39 cellular contexts compared by ENCODE assay signal in the genomic region with DNA sequence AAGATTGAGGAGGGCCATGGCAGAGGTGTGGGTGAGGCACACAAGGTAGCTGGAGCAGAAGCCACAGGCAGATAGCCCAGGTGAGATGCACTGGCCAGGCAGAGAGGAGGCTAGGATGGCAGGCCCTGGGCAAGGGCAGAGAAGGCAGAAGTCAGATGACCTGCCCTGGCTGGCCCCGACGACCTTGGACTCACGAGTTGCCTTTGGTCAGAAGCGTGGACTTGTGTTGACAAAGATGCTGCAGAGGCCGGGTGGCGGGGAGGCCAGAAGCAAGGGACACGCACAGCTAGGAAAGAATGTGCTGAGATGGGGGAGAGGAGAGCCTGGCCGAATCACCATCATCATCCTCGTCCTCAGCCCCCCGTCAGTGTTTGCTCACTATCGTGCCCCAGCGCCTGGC.
"Had no signal": no experiment of that assay in that cellular context is flagged by ENCODE, and none has a peak within 500 bp of the region (broad histone marks: within the 10 kb centered on the region; RNA-seq: fewer than 3 reads in every experiment).

No MANE protein-coding gene starts in this region.

- H3K27ac ChIP-seq: ascending aorta, cardiac muscle cell had no signal

- H3K9me3 Mint-ChIP-seq: activated CD4-positive, alpha-beta memory T cell treated with anti-CD3 and anti-CD28 coated beads, Interleukin-2, amount 10 ng/mL, durations not matched to agents 7 days and 5 days; activated CD4-positive, alpha-beta T cell treated with anti-CD3 and anti-CD28 coated beads, Interleukin-2, amount 10 ng/mL, durations not matched to agents 7 days and 5 days; activated naive CD4-positive, alpha-beta T cell treated with anti-CD3 and anti-CD28 coated beads, Interleukin-2, amount 10 ng/mL, durations not matched to agents 7 days and 5 days; activated naive CD4-positive, alpha-beta T cell treated with anti-CD3 and anti-CD28 coated beads, Interleukin-2, amount 50 U/mL, for 24 hours; activated naive CD8-positive, alpha-beta T cell treated with anti-CD3 and anti-CD28 coated beads, Interleukin-2, amount 10 ng/mL, durations not matched to agents 7 days and 5 days; activated naive CD8-positive, alpha-beta T cell treated with anti-CD3 and anti-CD28 coated beads, Interleukin-2, amount 50 U/mL, for 24 hours; activated T-cell treated with anti-CD3 and anti-CD28 coated beads, Interleukin-2, amount 50 U/mL, for 24 hours; activated T-helper 2 cell treated with anti-CD3 and anti-CD28 coated beads, Interferon-gamma antibody, Interleukin-2, Interleukin-4, amounts not matched to agents 10 μg/mL and 5 μg/mL and 100 μg/mL, durations not matched to agents 14 hours and 24 hours and 36 hours; central memory CD8-positive, alpha-beta T cell; T-helper 1 cell treated with Interleukin-12 subunit alpha and Interleukin-12 subunit beta and Interleukin-4 antibody, amounts not matched to agents 30 μg/mL and 1 μg/mL, for 36 hours; T-helper 2 cell treated with Interferon-gamma antibody and Interleukin-4, amounts not matched to agents 5 μg/mL and 100 μg/mL, for 36 hours had no signal

- ATAC-seq: activated CD4-positive, alpha-beta T cell treated with anti-CD3 and anti-CD28 coated beads for 36 hours; activated CD4-positive, CD25-positive, alpha-beta regulatory T cell treated with anti-CD3 and anti-CD28 coated beads, Interleukin-2, amount 50 U/mL, for 24 hours; activated CD8-positive, alpha-beta memory T cell treated with anti-CD3 and anti-CD28 coated beads, Interleukin-2, amount 10 ng/mL, durations not matched to agents 7 days and 5 days; activated CD8-positive, alpha-beta T cell treated with anti-CD3 and anti-CD28 coated beads, Interleukin-2, amount 10 ng/mL, durations not matched to agents 7 days and 5 days; activated naive CD8-positive, alpha-beta T cell treated with anti-CD3 and anti-CD28 coated beads, Interleukin-2, amount 50 U/mL, for 24 hours; WTC11 had no signal

- H3K27me3 ChIP-seq: ascending aorta had no signal

- H3K4me1 Mint-ChIP-seq: activated CD4-positive, alpha-beta memory T cell treated with anti-CD3 and anti-CD28 coated beads, Interleukin-2, amount 10 ng/mL, durations not matched to agents 7 days and 5 days; activated CD4-positive, alpha-beta T cell treated with anti-CD3 and anti-CD28 coated beads for 36 hours; activated CD4-positive, alpha-beta T cell treated with anti-CD3 and anti-CD28 coated beads, Interleukin-2, amount 10 ng/mL, durations not matched to agents 7 days and 5 days; activated CD8-positive, alpha-beta memory T cell treated with anti-CD3 and anti-CD28 coated beads, Interleukin-2, amount 10 ng/mL, durations not matched to agents 7 days and 5 days; activated naive CD4-positive, alpha-beta T cell treated with anti-CD3 and anti-CD28 coated beads, Interleukin-2, amount 10 ng/mL, durations not matched to agents 7 days and 5 days; activated naive CD4-positive, alpha-beta T cell treated with anti-CD3 and anti-CD28 coated beads, Interleukin-2, amount 50 U/mL, for 24 hours; activated naive CD8-positive, alpha-beta T cell treated with anti-CD3 and anti-CD28 coated beads, Interleukin-2, amount 10 ng/mL, durations not matched to agents 7 days and 5 days; activated naive CD8-positive, alpha-beta T cell treated with anti-CD3 and anti-CD28 coated beads, Interleukin-2, amount 50 U/mL, for 24 hours; central memory CD8-positive, alpha-beta T cell had no signal

- H3K27ac Mint-ChIP-seq: activated CD4-positive, alpha-beta memory T cell treated with anti-CD3 and anti-CD28 coated beads, Interleukin-2, amount 10 ng/mL, durations not matched to agents 7 days and 5 days; activated CD4-positive, alpha-beta T cell treated with anti-CD3 and anti-CD28 coated beads for 36 hours; activated CD4-positive, alpha-beta T cell treated with anti-CD3 and anti-CD28 coated beads, Interleukin-2, amount 10 ng/mL, durations not matched to agents 7 days and 5 days; activated CD8-positive, alpha-beta memory T cell treated with anti-CD3 and anti-CD28 coated beads, Interleukin-2, amount 10 ng/mL, durations not matched to agents 7 days and 5 days; activated CD8-positive, alpha-beta T cell treated with anti-CD3 and anti-CD28 coated beads, Interleukin-2, amount 10 ng/mL, durations not matched to agents 7 days and 5 days; activated naive CD4-positive, alpha-beta T cell treated with anti-CD3 and anti-CD28 coated beads, Interleukin-2, amount 10 ng/mL, durations not matched to agents 7 days and 5 days; activated naive CD4-positive, alpha-beta T cell treated with anti-CD3 and anti-CD28 coated beads, Interleukin-2, amount 50 U/mL, for 24 hours; activated naive CD8-positive, alpha-beta T cell; activated naive CD8-positive, alpha-beta T cell treated with anti-CD3 and anti-CD28 coated beads, Interleukin-2, amount 10 ng/mL, durations not matched to agents 7 days and 5 days; activated naive CD8-positive, alpha-beta T cell treated with anti-CD3 and anti-CD28 coated beads, Interleukin-2, amount 50 U/mL, for 24 hours; activated T-cell treated with anti-CD3 and anti-CD28 coated beads, Interleukin-2, amount 50 U/mL, for 24 hours; activated T-helper 2 cell treated with anti-CD3 and anti-CD28 coated beads, Interferon-gamma antibody, Interleukin-2, Interleukin-4, amounts not matched to agents 10 μg/mL and 5 μg/mL and 100 μg/mL, durations not matched to agents 14 hours and 24 hours and 36 hours; T-helper 1 cell treated with Interleukin-12 subunit alpha and Interleukin-12 subunit beta and Interleukin-4 antibody, amounts not matched to agents 30 μg/mL and 1 μg/mL, for 36 hours; T-helper 2 cell treated with Interferon-gamma antibody and Interleukin-4, amounts not matched to agents 5 μg/mL and 100 μg/mL, for 36 hours; WTC11 had no signal

- H3K36me3 Mint-ChIP-seq: activated CD8-positive, alpha-beta memory T cell treated with anti-CD3 and anti-CD28 coated beads, Interleukin-2, amount 10 ng/mL, durations not matched to agents 7 days and 5 days; activated naive CD4-positive, alpha-beta T cell treated with anti-CD3 and anti-CD28 coated beads, Interleukin-2, amount 10 ng/mL, durations not matched to agents 7 days and 5 days; activated naive CD4-positive, alpha-beta T cell treated with anti-CD3 and anti-CD28 coated beads, Interleukin-2, amount 50 U/mL, for 24 hours; activated naive CD8-positive, alpha-beta T cell; activated naive CD8-positive, alpha-beta T cell treated with anti-CD3 and anti-CD28 coated beads, Interleukin-2, amount 10 ng/mL, durations not matched to agents 7 days and 5 days; brain; WTC11 had no signal

- H3K4me3 Mint-ChIP-seq: activated CD4-positive, alpha-beta memory T cell treated with anti-CD3 and anti-CD28 coated beads, Interleukin-2, amount 10 ng/mL, durations not matched to agents 7 days and 5 days; activated CD4-positive, alpha-beta T cell treated with anti-CD3 and anti-CD28 coated beads for 36 hours; activated CD4-positive, alpha-beta T cell treated with anti-CD3 and anti-CD28 coated beads, Interleukin-2, amount 10 ng/mL, durations not matched to agents 7 days and 5 days; activated CD8-positive, alpha-beta memory T cell treated with anti-CD3 and anti-CD28 coated beads, Interleukin-2, amount 10 ng/mL, durations not matched to agents 7 days and 5 days; activated CD8-positive, alpha-beta T cell treated with anti-CD3 and anti-CD28 coated beads, Interleukin-2, amount 10 ng/mL, durations not matched to agents 7 days and 5 days; activated naive CD4-positive, alpha-beta T cell treated with anti-CD3 and anti-CD28 coated beads, Interleukin-2, amount 10 ng/mL, durations not matched to agents 7 days and 5 days; activated naive CD4-positive, alpha-beta T cell treated with anti-CD3 and anti-CD28 coated beads, Interleukin-2, amount 50 U/mL, for 24 hours; activated naive CD8-positive, alpha-beta T cell; activated naive CD8-positive, alpha-beta T cell treated with anti-CD3 and anti-CD28 coated beads, Interleukin-2, amount 10 ng/mL, durations not matched to agents 7 days and 5 days; activated naive CD8-positive, alpha-beta T cell treated with anti-CD3 and anti-CD28 coated beads, Interleukin-2, amount 50 U/mL, for 24 hours; activated T-cell treated with anti-CD3 and anti-CD28 coated beads, Interleukin-2, amount 50 U/mL, for 24 hours; brain; central memory CD8-positive, alpha-beta T cell; T-helper 1 cell treated with Interleukin-12 subunit alpha and Interleukin-12 subunit beta and Interleukin-4 antibody, amounts not matched to agents 30 μg/mL and 1 μg/mL, for 36 hours; T-helper 2 cell treated with Interferon-gamma antibody and Interleukin-4, amounts not matched to agents 5 μg/mL and 100 μg/mL, for 36 hours; WTC11 had no signal

- DNase-seq: activated CD4-positive, alpha-beta memory T cell treated with anti-CD3 and anti-CD28 coated beads, Interleukin-2, amount 10 ng/mL, durations not matched to agents 7 days and 5 days; activated CD4-positive, alpha-beta T cell treated with anti-CD3 and anti-CD28 coated beads for 1 hour; activated CD4-positive, alpha-beta T cell treated with anti-CD3 and anti-CD28 coated beads for 36 hours; activated CD4-positive, alpha-beta T cell treated with anti-CD3 and anti-CD28 coated beads for 48 hours; activated CD4-positive, alpha-beta T cell treated with anti-CD3 and anti-CD28 coated beads, Interleukin-2, amount 10 ng/mL, durations not matched to agents 7 days and 5 days; activated CD4-positive, alpha-beta T cell treated with anti-CD3 and anti-CD28 coated beads, Interleukin-2, amount 50 U/mL, for 48 hours; activated CD4-positive, CD25-positive, alpha-beta regulatory T cell; activated CD8-positive, alpha-beta memory T cell treated with anti-CD3 and anti-CD28 coated beads for 24 hours; activated CD8-positive, alpha-beta memory T cell treated with anti-CD3 and anti-CD28 coated beads, Interleukin-2, amount 10 ng/mL, durations not matched to agents 7 days and 5 days; activated CD8-positive, alpha-beta memory T cell treated with anti-CD3 and anti-CD28 coated beads, Interleukin-2, amount 50 U/mL, for 48 hours; activated CD8-positive, alpha-beta T cell treated with anti-CD3 and anti-CD28 coated beads, Interleukin-2, amount 10 ng/mL, durations not matched to agents 7 days and 5 days; activated effector memory CD4-positive, alpha-beta T cell treated with Interleukin-2 at 50 U/mL for 16 hours; activated gamma-delta T cell; activated naive CD4-positive, alpha-beta T cell treated with anti-CD3 and anti-CD28 coated beads, Interleukin-2, amount 10 ng/mL, durations not matched to agents 7 days and 5 days; activated naive CD4-positive, alpha-beta T cell treated with Interleukin-2 at 50 U/mL for 16 hours; activated naive CD8-positive, alpha-beta T cell treated with anti-CD3 and anti-CD28 coated beads, Interleukin-2, amount 10 ng/mL, durations not matched to agents 7 days and 5 days; activated naive CD8-positive, alpha-beta T cell treated with anti-CD3 and anti-CD28 coated beads, Interleukin-2, amount 50 U/mL, for 24 hours; activated T-cell treated with anti-CD3 and anti-CD28 coated beads, Interleukin-2, amount 50 U/mL, for 24 hours; activated T-cell treated with anti-CD3 and anti-CD28 coated beads, Interleukin-2, amount 50 U/mL, for 48 hours; anterior cingulate cortex; caudate nucleus; cerebellar nuclear complex; T-helper 1 cell; T-helper 2 cell; T-helper 9 cell; WERI-Rb-1 had no signal

- H3K9me3 ChIP-seq: ascending aorta had no signal

- H3K4me1 ChIP-seq: ascending aorta had no signal

- FAIRE-seq: bronchial epithelial cell, TTC549 had no signal

- H3K36me3 ChIP-seq: ascending aorta, cardiac muscle cell had no signal

- H3K4me3 ChIP-seq: ascending aorta, cardiac muscle cell had no signal
